ENCODE assay signal across 17 cellular contexts in genomic region chr22:29629382-29630179, GRCh38. TPM values are rescaled to one million over a fixed set of nuclear protein-coding genes. Genes with fewer than 3 reads are reported as not detected.
DNase-seq lines count a peak whose midpoint lies in the region; ATAC-seq and TF ChIP-seq lines count a peak whose summit lies in the region.
"Had no signal": no experiment of that assay in that cellular context is flagged by ENCODE, and none has a peak within 500 bp of the region (broad histone marks: within the 10 kb centered on the region; RNA-seq: fewer than 3 reads in every experiment).

No MANE protein-coding gene starts in this region.

- H3K4me1 ChIP-seq in Panc1 (ENCODE audit: control insufficient read depth, insufficient read depth, low read length) (peaks cover 81% of the 10 kb centered on the region), muscle layer of colon (ENCODE audit: insufficient read depth, low read length) (peaks cover 49% of the 10 kb centered on the region)

- H3K36me3 ChIP-seq in Panc1 (ENCODE audit: control insufficient read depth, insufficient read depth, low read length) (no peaks in the 10 kb centered on the region), muscle layer of colon (ENCODE audit: insufficient read depth, low read length) (no peaks in the 10 kb centered on the region)
- H3K36me3 ChIP-seq: SJCRH30 had no signal

- no peak for TF ChIP-seq CTCF in Panc1 (IDR thresholded peaks at IDR 0.05)
- TF ChIP-seq CTCF in choroid plexus epithelial cell (conservative IDR thresholded peaks at IDR 0.05; ENCODE audit: low read depth, low read length) = no peak

- peak overlapping the region; percentile 87 for H3K27ac ChIP-seq in Panc1 (ENCODE audit: low read length)
- peak overlapping the region; percentile 14 for H3K27ac ChIP-seq in muscle layer of colon (ENCODE audit: low read depth, low read length)
- H3K27ac ChIP-seq: SJCRH30 had no signal

- BruUV-seq in Panc1 (replicated peaks; lab: Mats Ljungman, UMichigan) = no TSS peak

- H3K27me3 ChIP-seq in Panc1 (ENCODE audit: control insufficient read depth, insufficient read depth, low read length) (no peaks in the 10 kb centered on the region), muscle layer of colon (ENCODE audit: control insufficient read depth in 1 of 2, insufficient read depth in 2 of 2, low read length in 2 of 2) (no peaks in the 10 kb centered on the region)
- H3K27me3 ChIP-seq: SJCRH30 had no signal

- CTCF ChIA-PET in Panc1 (lab: Charles Lee) = no interaction called here

- in situ Hi-C loops in Panc1 (cut with HindIII; ENCODE audit: low pct_unique_long_range_greater_than_20kb, low sequenced_read_pairs) = no loop called here

- DNase-seq in Daoy (ENCODE audit: low read depth) (peak; percentile 35), Panc1 (ENCODE audit: low read depth, low spot score) (no peak), choroid plexus epithelial cell (ENCODE audit: low read depth) (peak; percentile 26), posterior vena cava (ENCODE audit: low spot score) (no peak), NCI-H510A (lab: John Stamatoyannopoulos, UW) (no peak)
- DNase-seq: C1 segment of cervical spinal cord, COR-L47, DMS53, Kasumi-1, NCI-H1417 treated with DMSO at 0.1 percent for 48 hours, NCI-H2029, NCI-H524, RPMI8226, SJCRH30 had no signal

- intact Hi-C loops in Panc1 (cut with micrococcal nuclease; ENCODE audit: unreplicated experiment) = no loop called here
- intact Hi-C loops in posterior vena cava (cut with DNase I) = loop anchor here in 1 of 2 donors (5.0 kb wide), 1 partner anchor 1073 kb away; no protein-coding TSS in a partner anchor

- H3K9me3 ChIP-seq in Panc1 (ENCODE audit: control insufficient read depth, insufficient read depth, low read depth, low read length) (no peaks in the 10 kb centered on the region), muscle layer of colon (ENCODE audit: low read length) (no peaks in the 10 kb centered on the region)
- H3K9me3 ChIP-seq: SJCRH30 had no signal

- no peak overlapping the region for H3K9ac ChIP-seq in muscle layer of colon (ENCODE audit: low read length)

- POLR2A ChIA-PET in Panc1 (lab: Charles Lee) = no interaction called here

- no peak overlapping the region for H3K4me3 ChIP-seq in Panc1 (ENCODE audit: low read depth in 2 of 2, low read length in 2 of 2)
- H3K4me3 ChIP-seq in choroid plexus epithelial cell (ENCODE audit: low read depth, low read length) = no peak overlapping the region
- H3K4me3 ChIP-seq in muscle layer of colon (ENCODE audit: low read depth in 1 of 2, low read length in 2 of 2) = no peak overlapping the region
- H3K4me3 ChIP-seq: SJCRH30 had no signal

- ATAC-seq in Panc1 = no peak; the same call in 1 of the 2 replicates
- no peak for ATAC-seq in HG03159 (IDR thresholded peaks at IDR 0.05; ENCODE audit: unreplicated experiment)
- ATAC-seq in GM19035 (IDR thresholded peaks at IDR 0.05; ENCODE audit: unreplicated experiment) = no peak

RNA-seq across cellular contexts. Expression of gene NF2, which starts 26.1 kb away (rescaled TPM):
- 88.3 and 113 TPM in 2 replicates for total RNA-seq in Daoy (2014; rRNA removed; shearing (Covaris generic))
- total RNA-seq in Panc1 (2021; ENCODE audit: unreplicated experiment) (190 TPM), posterior vena cava (10 to 100 TPM; 36.8 to 37.0 TPM)
- polyA plus RNA-seq in Panc1 (2012; ENCODE audit: insufficient read length) = 34.0 TPM

RNA-seq across cellular contexts. Expression of gene NIPSNAP1, which starts 48.7 kb away (rescaled TPM):
- total RNA-seq in Daoy (2014; rRNA removed; shearing (Covaris generic)) = 56.9 and 57.9 TPM in 2 replicates
- 40.0 TPM for total RNA-seq in Panc1 (2021; ENCODE audit: unreplicated experiment)
- 72.8 TPM for polyA plus RNA-seq in Panc1 (2012; ENCODE audit: insufficient read length)
- 10 to 100 TPM in 1 of 2 donors, 1 to 10 TPM in 1; 8.9 to 14.9 TPM for total RNA-seq in posterior vena cava

Comparison
In these comparisons a context has a peak if more than half of its experiments do, and no peak if none do; other contexts are left out.
1. DNase-seq: peak in Daoy (single experiment) and choroid plexus epithelial cell (single experiment); none in Panc1 (single experiment), posterior vena cava (single experiment) and NCI-H510A (single experiment).